ENCODE assay signal across 1 cellular context in the genomic region with DNA sequence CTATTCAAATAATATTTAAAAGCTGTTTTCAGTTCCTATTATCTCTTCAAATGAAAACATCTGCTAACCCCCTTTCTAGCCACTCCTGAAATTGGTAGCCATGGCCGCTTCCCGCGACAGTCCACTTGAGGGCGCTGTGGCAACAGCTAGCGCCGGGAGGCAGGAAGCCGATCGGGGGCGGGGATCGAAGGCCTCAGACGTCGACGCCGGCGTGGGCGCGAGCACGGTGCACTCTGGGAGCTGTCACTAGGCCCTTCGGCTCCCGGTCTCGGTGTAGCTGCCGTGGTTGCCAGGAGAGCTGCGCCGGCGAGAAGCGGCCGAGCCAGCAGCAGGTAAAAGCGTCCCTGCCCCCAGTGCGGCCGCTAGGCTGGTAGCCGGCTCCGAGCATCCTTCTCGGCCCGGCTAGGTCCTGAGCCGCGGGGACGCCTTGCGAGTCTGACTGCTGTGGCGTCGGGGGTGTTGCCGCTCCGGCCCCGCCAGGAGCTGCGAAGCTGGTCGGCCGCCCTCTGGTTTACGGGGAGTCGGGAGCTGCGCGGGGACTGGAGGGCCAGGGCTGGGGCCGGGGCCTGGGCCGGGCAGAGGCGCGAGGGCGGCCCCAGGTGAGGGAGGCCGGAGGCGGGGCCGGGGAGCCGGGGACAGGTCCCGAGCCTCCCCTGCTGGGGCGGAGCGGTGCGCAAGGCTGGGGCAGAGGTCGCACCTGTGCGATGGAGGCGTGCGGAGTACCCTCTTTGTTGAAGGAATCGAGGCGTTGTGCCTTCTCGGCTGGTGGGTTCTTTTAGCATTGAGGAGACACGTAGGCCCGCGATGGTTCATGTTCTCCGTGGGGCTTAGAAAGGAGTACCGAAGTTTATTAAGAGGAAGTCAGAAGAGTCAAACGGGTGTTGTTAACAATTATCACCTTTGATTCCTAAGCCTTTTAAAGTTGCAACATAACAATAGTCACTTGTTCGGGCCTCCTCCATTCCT.
TF ChIP-seq lines count a peak whose summit lies in the region.

A gene with protein sequence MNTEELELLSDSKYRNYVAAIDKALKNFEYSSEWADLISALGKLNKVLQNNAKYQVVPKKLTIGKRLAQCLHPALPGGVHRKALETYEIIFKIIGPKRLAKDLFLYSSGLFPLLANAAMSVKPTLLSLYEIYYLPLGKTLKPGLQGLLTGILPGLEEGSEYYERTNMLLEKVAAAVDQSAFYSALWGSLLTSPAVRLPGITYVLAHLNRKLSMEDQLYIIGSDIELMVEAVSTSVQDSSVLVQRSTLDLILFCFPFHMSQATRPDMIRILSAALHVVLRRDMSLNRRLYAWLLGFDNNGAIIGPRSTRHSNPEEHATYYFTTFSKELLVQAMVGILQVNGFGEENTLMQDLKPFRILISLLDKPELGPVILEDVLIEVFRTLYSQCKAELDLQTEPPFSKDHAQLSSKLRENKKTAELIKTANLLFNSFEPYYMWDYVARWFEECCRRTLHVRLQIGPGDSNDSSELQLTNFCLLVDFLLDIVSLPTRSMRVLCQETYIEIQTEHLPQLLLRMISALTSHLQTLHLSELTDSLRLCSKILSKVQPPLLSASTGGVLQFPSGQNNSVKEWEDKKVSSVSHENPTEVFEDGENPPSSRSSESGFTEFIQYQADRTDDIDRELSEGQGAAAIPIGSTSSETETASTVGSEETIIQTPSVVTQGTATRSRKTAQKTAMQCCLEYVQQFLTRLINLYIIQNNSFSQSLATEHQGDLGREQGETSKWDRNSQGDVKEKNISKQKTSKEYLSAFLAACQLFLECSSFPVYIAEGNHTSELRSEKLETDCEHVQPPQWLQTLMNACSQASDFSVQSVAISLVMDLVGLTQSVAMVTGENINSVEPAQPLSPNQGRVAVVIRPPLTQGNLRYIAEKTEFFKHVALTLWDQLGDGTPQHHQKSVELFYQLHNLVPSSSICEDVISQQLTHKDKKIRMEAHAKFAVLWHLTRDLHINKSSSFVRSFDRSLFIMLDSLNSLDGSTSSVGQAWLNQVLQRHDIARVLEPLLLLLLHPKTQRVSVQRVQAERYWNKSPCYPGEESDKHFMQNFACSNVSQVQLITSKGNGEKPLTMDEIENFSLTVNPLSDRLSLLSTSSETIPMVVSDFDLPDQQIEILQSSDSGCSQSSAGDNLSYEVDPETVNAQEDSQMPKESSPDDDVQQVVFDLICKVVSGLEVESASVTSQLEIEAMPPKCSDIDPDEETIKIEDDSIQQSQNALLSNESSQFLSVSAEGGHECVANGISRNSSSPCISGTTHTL (N-terminal part only) (plus strand): TSS at position 224 of the 966 bp plus-strand sequence. CDS start 29,307 bp downstream, outside the sequence.

TF ChIP-seq in K562, 482 proteins besides CTCF, POLR2A, EP300 and RAD21 (continued from another document):
- TF ChIP-seq PTTG1 (tag; IDR thresholded peaks at IDR 0.05; ENCODE audit: low read depth) (no peak), ATF7 (IDR thresholded peaks at IDR 0.05) (peak; percentile 58), CHCHD3 (CRISPR knock-in tag; IDR thresholded peaks at IDR 0.05) (no peak), ZBTB17 (CRISPR knock-in tag; IDR thresholded peaks at IDR 0.05) (no peak), HNRNPLL (IDR thresholded peaks at IDR 0.05; ENCODE audit: low read depth, low read length, poor library complexity, severe bottlenecking) (peak; percentile 72), ZNF778 (CRISPR knock-in tag; IDR thresholded peaks at IDR 0.05) (no peak), SRSF9 (IDR thresholded peaks at IDR 0.05; ENCODE audit: borderline replicate concordance, low read depth, low read length) (no peak)
- TF ChIP-seq, protein P1, sequence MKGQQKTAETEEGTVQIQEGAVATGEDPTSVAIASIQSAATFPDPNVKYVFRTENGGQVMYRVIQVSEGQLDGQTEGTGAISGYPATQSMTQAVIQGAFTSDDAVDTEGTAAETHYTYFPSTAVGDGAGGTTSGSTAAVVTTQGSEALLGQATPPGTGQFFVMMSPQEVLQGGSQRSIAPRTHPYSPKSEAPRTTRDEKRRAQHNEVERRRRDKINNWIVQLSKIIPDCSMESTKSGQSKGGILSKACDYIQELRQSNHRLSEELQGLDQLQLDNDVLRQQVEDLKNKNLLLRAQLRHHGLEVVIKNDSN (CRISPR knock-in tag; IDR thresholded peaks at IDR 0.05), result no peak
- TF ChIP-seq, protein P2, sequence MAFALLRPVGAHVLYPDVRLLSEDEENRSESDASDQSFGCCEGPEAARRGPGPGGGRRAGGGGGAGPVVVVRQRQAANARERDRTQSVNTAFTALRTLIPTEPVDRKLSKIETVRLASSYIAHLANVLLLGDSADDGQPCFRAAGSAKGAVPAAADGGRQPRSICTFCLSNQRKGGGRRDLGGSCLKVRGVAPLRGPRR (CRISPR knock-in tag; IDR thresholded peaks at IDR 0.05), result no peak
- TF ChIP-seq, protein P3, sequence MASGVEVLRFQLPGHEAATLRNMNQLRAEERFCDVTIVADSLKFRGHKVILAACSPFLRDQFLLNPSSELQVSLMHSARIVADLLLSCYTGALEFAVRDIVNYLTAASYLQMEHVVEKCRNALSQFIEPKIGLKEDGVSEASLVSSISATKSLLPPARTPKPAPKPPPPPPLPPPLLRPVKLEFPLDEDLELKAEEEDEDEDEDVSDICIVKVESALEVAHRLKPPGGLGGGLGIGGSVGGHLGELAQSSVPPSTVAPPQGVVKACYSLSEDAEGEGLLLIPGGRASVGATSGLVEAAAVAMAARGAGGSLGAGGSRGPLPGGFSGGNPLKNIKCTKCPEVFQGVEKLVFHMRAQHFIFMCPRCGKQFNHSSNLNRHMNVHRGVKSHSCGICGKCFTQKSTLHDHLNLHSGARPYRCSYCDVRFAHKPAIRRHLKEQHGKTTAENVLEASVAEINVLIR (CRISPR knock-in tag; IDR thresholded peaks at IDR 0.05), result no peak
